Comparison of ENCODE assay signal across 8 cellular contexts in the genomic region with DNA sequence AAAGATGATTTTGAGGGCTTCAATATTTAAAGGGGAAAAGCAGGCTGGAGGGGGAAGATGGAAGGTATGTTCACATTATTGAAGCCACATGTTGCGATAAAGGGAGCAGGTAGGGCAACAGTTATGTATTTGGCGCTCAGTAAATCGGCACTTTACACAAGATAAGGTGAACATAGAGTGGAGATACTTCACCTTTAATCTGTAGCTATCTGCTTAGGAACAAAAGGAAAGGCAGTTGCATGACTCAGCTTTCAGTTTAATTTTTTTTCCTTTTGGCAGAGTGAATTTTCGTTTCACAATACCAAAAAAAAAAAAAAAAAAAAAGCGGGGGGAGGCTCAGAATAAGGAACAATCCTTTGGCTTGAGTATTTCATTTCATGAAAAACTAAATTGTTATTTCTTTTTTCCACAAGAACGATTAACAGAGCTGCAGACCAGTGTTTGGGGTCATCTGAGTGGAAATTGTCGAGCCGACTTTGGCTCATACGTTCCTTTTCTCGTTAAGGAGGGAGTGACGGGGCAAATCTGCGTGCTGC. TPM values are rescaled to one million over a fixed set of nuclear protein-coding genes. Genes with fewer than 3 reads are reported as not detected.
DNase-seq lines count a peak whose midpoint lies in the region; ATAC-seq, FAIRE-seq and TF ChIP-seq lines count a peak whose summit lies in the region.

No MANE protein-coding gene starts in this region.

- FAIRE-seq in RCC 7860 (lab: Jason Lieb, UNC): peak; percentile 58

- H3K27me3 ChIP-seq in endocrine pancreas (ENCODE audit: control insufficient read depth, insufficient read depth, low read length): no peaks in the 10 kb centered on the region

- H3K27me3 Mint-ChIP-seq in activated naive CD4-positive, alpha-beta T cell treated with anti-CD3 and anti-CD28 coated beads, Interleukin-2, amount 50 U/mL, for 24 hours: no peaks in the 10 kb centered on the region
- no peaks in the 10 kb centered on the region for H3K27me3 Mint-ChIP-seq in natural killer cell (ENCODE audit: low read depth in 2 of 2)

- peak overlapping the region; percentile 67 for H3K4me3 ChIP-seq in endocrine pancreas (ENCODE audit: control insufficient read depth, insufficient read depth, low read length)

- peak overlapping the region; percentile 92 for H3K4me3 Mint-ChIP-seq in activated naive CD4-positive, alpha-beta T cell treated with anti-CD3 and anti-CD28 coated beads, Interleukin-2, amount 50 U/mL, for 24 hours
- peak overlapping the region; percentile 94 for H3K4me3 Mint-ChIP-seq in natural killer cell

- no peak for DNase-seq in activated naive CD4-positive, alpha-beta T cell treated with anti-CD3 and anti-CD28 coated beads, Interleukin-2, amount 50 U/mL, for 16 hours
- DNase-seq in RCC 7860 (ENCODE audit: low spot score) (peak; percentile 16), natural killer cell (no peak)
- DNase-seq in stimulated activated CD8-positive, alpha-beta memory T cell treated with anti-CD3 and anti-CD28 coated beads, Interleukin-4, amount 100 ng/mL, for 48 hours: no peak
- DNase-seq in activated effector memory CD4-positive, alpha-beta T cell treated with Interleukin-2 at 50 U/mL for 16 hours: no peak

- peaks cover 3% of the 10 kb centered on the region for H3K4me1 ChIP-seq in endocrine pancreas (ENCODE audit: control insufficient read depth, insufficient read depth, low read length)

- peak overlapping the region; percentile 91 for H3K9ac ChIP-seq in endocrine pancreas (ENCODE audit: control insufficient read depth, insufficient read depth, low read length)

- ATAC-seq in natural killer cell (no peak), HG02623 (IDR thresholded peaks at IDR 0.05; ENCODE audit: unreplicated experiment) (no peak)

- peak overlapping the region; percentile 93 for H3K27ac Mint-ChIP-seq in activated naive CD4-positive, alpha-beta T cell treated with anti-CD3 and anti-CD28 coated beads, Interleukin-2, amount 50 U/mL, for 24 hours
- peak overlapping the region; percentile 96 for H3K27ac Mint-ChIP-seq in natural killer cell

- H3K36me3 ChIP-seq in endocrine pancreas (ENCODE audit: control insufficient read depth, insufficient read depth, low read length): no peaks in the 10 kb centered on the region

- H3K9me3 Mint-ChIP-seq in activated naive CD4-positive, alpha-beta T cell treated with anti-CD3 and anti-CD28 coated beads, Interleukin-2, amount 50 U/mL, for 24 hours: peaks cover 14% of the 10 kb centered on the region
- H3K9me3 Mint-ChIP-seq in natural killer cell: peaks cover 3 to 6% of the 10 kb centered on the region in 2 donors

- intact Hi-C loops in natural killer cell (cut with micrococcal nuclease): loop anchor here (1.0 to 5.0 kb wide), 2 partner anchors 69 to 532 kb away; partner anchors contain the start of genes PARP1 and PSEN2

- peaks cover 11% of the 10 kb centered on the region for H3K36me3 Mint-ChIP-seq in activated naive CD4-positive, alpha-beta T cell treated with anti-CD3 and anti-CD28 coated beads, Interleukin-2, amount 50 U/mL, for 24 hours
- peaks cover 18% of the 10 kb centered on the region for H3K36me3 Mint-ChIP-seq in natural killer cell

- peaks cover 47% of the 10 kb centered on the region for H3K4me1 Mint-ChIP-seq in activated naive CD4-positive, alpha-beta T cell treated with anti-CD3 and anti-CD28 coated beads, Interleukin-2, amount 50 U/mL, for 24 hours
- peaks cover 41 to 49% of the 10 kb centered on the region in 2 donors for H3K4me1 Mint-ChIP-seq in natural killer cell

- peaks cover 6% of the 10 kb centered on the region for H3K9me3 ChIP-seq in endocrine pancreas (ENCODE audit: control insufficient read depth, low read length)

- no peak for TF ChIP-seq CTCF in natural killer cell (IDR thresholded peaks at IDR 0.05)

RNA-seq across cellular contexts. Expression of gene COQ8A, which starts 1.1 kb away (rescaled TPM):
- total RNA-seq in natural killer cell: 10 to 100 TPM; 42.9 to 59.7 (median 56.2) TPM
